In the genomic region with DNA sequence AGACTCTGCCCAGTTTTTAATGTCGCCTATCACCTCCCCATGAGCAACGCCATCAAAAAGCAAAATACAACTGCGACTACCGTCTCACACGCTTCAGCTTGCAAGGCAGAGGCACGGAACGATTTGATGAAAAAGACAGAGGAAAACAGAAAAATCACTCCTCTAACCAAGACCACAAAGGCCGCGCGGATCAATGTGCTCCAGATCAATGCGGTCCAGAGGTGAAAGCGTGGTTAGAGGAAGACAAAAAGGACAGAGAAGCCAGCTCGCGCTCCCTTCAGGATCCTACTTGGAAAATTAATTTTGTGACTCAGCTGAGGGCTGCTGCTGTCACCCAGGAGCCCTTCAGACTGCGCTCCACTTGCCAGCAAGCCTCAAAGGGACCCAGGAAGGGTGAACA, we compare ENCODE assay signal across 23 cellular contexts.
DNase-seq lines count a peak whose midpoint lies in the region; ATAC-seq, FAIRE-seq and TF ChIP-seq lines count a peak whose summit lies in the region.
"Had no signal": no experiment of that assay in that cellular context is flagged by ENCODE, and none has a peak within 500 bp of the region (broad histone marks: within the 10 kb centered on the region; RNA-seq: fewer than 3 reads in every experiment).

No MANE protein-coding gene starts in this region.

- no peaks in the 10 kb centered on the region; the same call in 1 of the 2 replicates for H3K23me2 ChIP-seq in H1 (ENCODE audit: low read depth, low read length)

- no peak overlapping the region for H4K91ac ChIP-seq in H1 (replicated peaks; ENCODE audit: insufficient read length, low read length)

- no peak overlapping the region for H3K9ac ChIP-seq in H1 (replicated peaks in 1 of 4; ENCODE audit: extremely low read depth in 1 of 4, low read depth in 3 of 4, low read length in 3 of 4)

- no peak overlapping the region for H3K4me3 ChIP-seq in H1 (ENCODE audit: extremely low read depth in 1 of 4, insufficient read depth in 2 of 4, low read depth in 3 of 4, low read length in 4 of 4)
- no peak overlapping the region for H3K4me3 ChIP-seq in aorta (ENCODE audit: low read length in 2 of 2)
- H3K4me3 ChIP-seq in thyroid gland (replicated peaks in 1 of 3), result no peak overlapping the region

- H2BK12ac ChIP-seq in H1 (ENCODE audit: low read depth, low read length), result 0 out of 2 replicates have a peak overlapping the region, but pooled peaks have one; percentile 84

- H4K8ac ChIP-seq in H1 (ENCODE audit: extremely low read depth, insufficient read depth, low read length), result no peak overlapping the region

- H3K27me3 ChIP-seq in H1 (replicated peaks in 1 of 4; ENCODE audit: control insufficient read depth in 3 of 4, extremely low read depth in 1 of 4, insufficient read depth in 3 of 4, low read length in 3 of 4), result no peaks in the 10 kb centered on the region
- H3K27me3 ChIP-seq in aorta (ENCODE audit: control insufficient read depth in 1 of 2, insufficient read depth in 2 of 2, low read length in 1 of 2), result no peaks in the 10 kb centered on the region
- no peaks in the 10 kb centered on the region for H3K27me3 ChIP-seq in thyroid gland

- H3K27ac ChIP-seq in H1 (ENCODE audit: low read depth, low read length) (0 out of 2 replicates have a peak overlapping the region, but pooled peaks have one; percentile 14), aorta (ENCODE audit: low read depth in 1 of 2, low read length in 2 of 2) (no peak overlapping the region), thyroid gland (no peak overlapping the region)
- H3K27ac ChIP-seq: 22Rv1, HL-60 had no signal

- H3K18ac ChIP-seq in H1 (ENCODE audit: extremely low read depth, low read length), result peak overlapping the region; percentile 51; the same call in 1 of the 2 replicates

- no peak overlapping the region for H3K14ac ChIP-seq in H1 (ENCODE audit: insufficient read length)

- TF ChIP-seq RAD21 in H1 (IDR thresholded peaks at IDR 0.05 in 1 of 2, conservative IDR thresholded peaks at IDR 0.05 in 1 of 2; ENCODE audit: low read depth in 2 of 2, low read length in 2 of 2), result no peak

- peak; percentile 21 for DNase-seq in activated CD8-positive, alpha-beta memory T cell treated with anti-CD3 and anti-CD28 coated beads for 24 hours
- DNase-seq in activated CD8-positive, alpha-beta memory T cell treated with anti-CD3 and anti-CD28 coated beads, Interleukin-2, amount 50 U/mL, for 4 hours, result no peak
- DNase-seq in H1 (ENCODE audit: low read depth in 1 of 2, low spot score in 2 of 2) (no peak), mucosa of gallbladder (ENCODE audit: low spot score) (peak; percentile 26), aorta (no peak), thyroid gland (no peak)
- peak; percentile 5 for DNase-seq in stimulated activated CD8-positive, alpha-beta memory T cell treated with anti-CD3 and anti-CD28 coated beads, Interleukin-4, amount 100 ng/mL, for 48 hours
- DNase-seq in activated naive CD4-positive, alpha-beta T cell (lab: John Stamatoyannopoulos, UW), result no peak
- DNase-seq: Caco-2; CD4-positive, CD25-positive, alpha-beta regulatory T cell; DMS153; NCI-H1105 treated with DMSO at 0.1 percent for 48 hours; NCI-H187; NCI-H2171; NCI-H446 treated with DMSO at 0.1 percent for 48 hours; NK-92 treated with Interleukin-12 subunit alpha and Interleukin-12 subunit beta, amount 100 ng/mL, for 24 hours; OCI-M1 had no signal

- H3K23ac ChIP-seq in H1 (ENCODE audit: insufficient read length), result no peak overlapping the region

- no peak overlapping the region for H3K56ac ChIP-seq in H1 (replicated peaks; ENCODE audit: insufficient read length, low read depth, low read length)

- no peak overlapping the region for H4K5ac ChIP-seq in H1 (ENCODE audit: insufficient read length, low read depth, low read length)

- no peak for TF ChIP-seq POLR2A in H1 (IDR thresholded peaks at IDR 0.05; ENCODE audit: control extremely low read depth in 1 of 2, low read depth in 2 of 2, low read length in 2 of 2)
- TF ChIP-seq POLR2A in thyroid gland (IDR thresholded peaks at IDR 0.05), result no peak

- no peaks in the 10 kb centered on the region for H3K36me3 ChIP-seq in H1 (ENCODE audit: control insufficient read depth in 2 of 4, insufficient read depth in 4 of 4, low read length in 3 of 4)
- H3K36me3 ChIP-seq in aorta (ENCODE audit: control insufficient read depth in 1 of 2, insufficient read depth in 2 of 2, low read length in 1 of 2), result no peaks in the 10 kb centered on the region
- no peaks in the 10 kb centered on the region for H3K36me3 ChIP-seq in thyroid gland

- TF ChIP-seq CTCF in H1 (IDR thresholded peaks at IDR 0.05; ENCODE audit: control extremely low read depth in 1 of 3, insufficient read depth in 1 of 3, low read depth in 1 of 3, low read length in 3 of 3) (no peak), thyroid gland (IDR thresholded peaks at IDR 0.05) (no peak)

- H2AK5ac ChIP-seq in H1 (ENCODE audit: low read depth, low read length), result no peak overlapping the region

- H2BK20ac ChIP-seq in H1 (ENCODE audit: low read length), result no peak overlapping the region; the same call in 1 of the 2 replicates

- H2BK5ac ChIP-seq in H1 (ENCODE audit: low read depth, low read length), result no peak overlapping the region

- TF ChIP-seq EP300 in H1 (IDR thresholded peaks at IDR 0.05; ENCODE audit: borderline replicate concordance in 1 of 2, low read depth in 2 of 2, low read length in 2 of 2), result no peak

- H3K9me3 ChIP-seq in H1 (ENCODE audit: insufficient read depth in 2 of 2, low read depth in 1 of 2, low read length in 1 of 2) (no peaks in the 10 kb centered on the region), aorta (ENCODE audit: control insufficient read depth, low read length) (no peaks in the 10 kb centered on the region), thyroid gland (no peaks in the 10 kb centered on the region)
- H3K9me3 ChIP-seq: Caco-2 had no signal

- no peaks in the 10 kb centered on the region for H3K79me1 ChIP-seq in H1 (ENCODE audit: low read depth, low read length)

- WGBS in H1 (ENCODE audit: extremely low coverage in 1 of 2, insufficient coverage in 1 of 2, insufficient read length in 1 of 2, insufficient replicate concordance in 2 of 2, low coverage in 1 of 2, low lambda C conversion rate in 2 of 2, missing lambda C conversion rate in 1 of 2), 2 experiments, result 78% methylated on average over 15 of the region's 15 CpGs; no CpG with 5 or more reads in 1 of the 2 experiments
- 84% methylated on average over 15 of the region's 15 CpGs for WGBS in aorta, 2 donors
- WGBS in thyroid gland, 2 donors, result 88 to 91% methylated on average over 15 of the region's 15 CpGs

- intact Hi-C loops in aorta (cut with DNase I), result no loop called here
- intact Hi-C loops in thyroid gland (cut with DNase I), result no loop called here

- no peak overlapping the region for H2BK120ac ChIP-seq in H1 (replicated peaks; ENCODE audit: low read depth, low read length)

- H3K4me1 ChIP-seq in H1 (replicated peaks in 1 of 4; ENCODE audit: control insufficient read depth in 3 of 4, insufficient read depth in 4 of 4, low read length in 3 of 4), result peaks cover 5 to 28% (median 22%) of the 10 kb centered on the region in 4 experiments
- H3K4me1 ChIP-seq in aorta (ENCODE audit: control insufficient read depth in 1 of 2, insufficient read depth in 2 of 2, low read length in 2 of 2), result no peaks in the 10 kb centered on the region
- no peaks in the 10 kb centered on the region for H3K4me1 ChIP-seq in thyroid gland
- H3K4me1 ChIP-seq: Caco-2 had no signal

- H3K79me2 ChIP-seq in H1 (ENCODE audit: control insufficient read depth in 1 of 2, insufficient read depth in 2 of 2, low read length in 2 of 2), result no peaks in the 10 kb centered on the region

- H3K4me2 ChIP-seq in H1 (ENCODE audit: insufficient read depth in 1 of 2, low read depth in 2 of 2, low read length in 2 of 2), result peak overlapping the region in 1 of 2 experiments; percentile 1; a peak in 1 of 4 replicates

- CTCF ChIA-PET in H1 (lab: Charles Lee; ENCODE audit: partially characterized antibody), result interaction anchor here (0.6 to 6.2 kb wide), 11 partner anchors 6 to 279 kb away, joined by 3 to 83 read pairs (median 3); no protein-coding TSS in a partner anchor

- H3K4ac ChIP-seq in H1 (replicated peaks; ENCODE audit: insufficient read length, low read depth, low read length), result no peak overlapping the region

- POLR2A ChIA-PET in H1 (lab: Charles Lee; ENCODE audit: partially characterized antibody), result no interaction called here

- FAIRE-seq in H1 (lab: Jason Lieb, UNC), result no peak
- FAIRE-seq: GM12892, GM19239, HTR-8/SVneo had no signal

- peak overlapping the region; percentile 35; the same call in 1 of the 2 replicates for H2AFZ ChIP-seq in H1 (ENCODE audit: low read length)

- no peak for ATAC-seq in aorta (ENCODE audit: low FRiP score)
- ATAC-seq: HCT116 had no signal

- H2BK15ac ChIP-seq in H1 (ENCODE audit: low read length), result 0 out of 2 replicates have a peak overlapping the region, but pooled peaks have one; percentile 13

- no peaks in the 10 kb centered on the region for H4K20me1 ChIP-seq in H1 (replicated peaks in 1 of 2; ENCODE audit: control insufficient read depth in 1 of 2, insufficient read depth in 2 of 2, low read length in 2 of 2)

TF ChIP-seq in H1, 55 proteins besides CTCF, POLR2A, EP300 and RAD21 (continues in another document):
- TF ChIP-seq SRF (IDR thresholded peaks at IDR 0.05; ENCODE audit: low read depth, low read length) (no peak), POU5F1 (IDR thresholded peaks at IDR 0.05; ENCODE audit: low read depth, low read length) (no peak), TCF12 (IDR thresholded peaks at IDR 0.05; ENCODE audit: low read depth, low read length) (no peak), PHF8 (conservative IDR thresholded peaks at IDR 0.05; ENCODE audit: low read depth, low read length) (no peak), NANOG (IDR thresholded peaks at IDR 0.05; ENCODE audit: insufficient read depth, low read depth, low read length, poor library complexity, severe bottlenecking) (no peak), NRF1 (IDR thresholded peaks at IDR 0.05; ENCODE audit: low read depth, low read length) (no peak), YY1 (IDR thresholded peaks at IDR 0.05; ENCODE audit: low read depth, low read length) (no peak), TBP (IDR thresholded peaks at IDR 0.05; ENCODE audit: low read depth, low read length) (no peak), CHD2 (IDR thresholded peaks at IDR 0.05; ENCODE audit: low read length) (no peak), CTBP2 (IDR thresholded peaks at IDR 0.05; ENCODE audit: borderline replicate concordance, insufficient read depth, insufficient read length, low read length) (no peak), SAP30 (IDR thresholded peaks at IDR 0.05; ENCODE audit: insufficient read depth, insufficient replicate concordance, low read length) (no peak), SP4 (IDR thresholded peaks at IDR 0.05; ENCODE audit: low read length) (no peak)

Comparison
In these comparisons a context has a peak if more than half of its experiments do, and no peak if none do; other contexts are left out.
1. DNase-seq: peak in activated CD8-positive, alpha-beta memory T cell treated with anti-CD3 and anti-CD28 coated beads for 24 hours (single experiment), mucosa of gallbladder (single experiment) and stimulated activated CD8-positive, alpha-beta memory T cell treated with anti-CD3 and anti-CD28 coated beads, Interleukin-4, amount 100 ng/mL, for 48 hours (single experiment); none in activated CD8-positive, alpha-beta memory T cell treated with anti-CD3 and anti-CD28 coated beads, Interleukin-2, amount 50 U/mL, for 4 hours (single experiment), H1 (0 of 2), aorta (0 of 2), activated naive CD4-positive, alpha-beta T cell (0 of 4) and thyroid gland (0 of 2).